In genomic region chr15:101445562-101446526, GRCh38 we compare ENCODE assay signal across 8 cellular contexts. TPM values are rescaled to one million over a fixed set of nuclear protein-coding genes. Genes with fewer than 3 reads are reported as not detected.
DNase-seq lines count a peak whose midpoint lies in the region; ATAC-seq and TF ChIP-seq lines count a peak whose summit lies in the region.

No MANE protein-coding gene starts in this region.

- TF ChIP-seq CTCF in IMR-90 (conservative IDR thresholded peaks at IDR 0.05; ENCODE audit: low read depth, low read length): no peak
- TF ChIP-seq CTCF in WTC11 (IDR thresholded peaks at IDR 0.05): no peak
- peak in 2 of 12 donors; percentile 9 to 17 for TF ChIP-seq CTCF in heart left ventricle (IDR thresholded peaks at IDR 0.05)
- no peak for TF ChIP-seq CTCF in stomach (IDR thresholded peaks at IDR 0.05)
- TF ChIP-seq CTCF in vagina (IDR thresholded peaks at IDR 0.05): no peak

- no peak overlapping the region for H2AFZ ChIP-seq in IMR-90 (replicated peaks; ENCODE audit: low read length, poor library complexity)

- H3K79me1 ChIP-seq in IMR-90 (ENCODE audit: low read depth in 1 of 2, low read length in 2 of 2): no peaks in the 10 kb centered on the region

- no peaks in the 10 kb centered on the region for H4K20me1 ChIP-seq in IMR-90 (ENCODE audit: insufficient read depth, low read length)

- H3K27me3 ChIP-seq in IMR-90 (ENCODE audit: control insufficient read depth, insufficient read depth, low read length): peaks cover 14% of the 10 kb centered on the region
- H3K27me3 ChIP-seq in heart left ventricle: no peaks in the 10 kb centered on the region
- peaks cover 0 to 3% (median 0%) of the 10 kb centered on the region in 3 donors for H3K27me3 ChIP-seq in stomach
- no peaks in the 10 kb centered on the region for H3K27me3 ChIP-seq in vagina

- no peaks in the 10 kb centered on the region for H3K36me3 Mint-ChIP-seq in WTC11

- no peak overlapping the region for H2BK20ac ChIP-seq in IMR-90 (ENCODE audit: low read depth, low read length)

- no peak overlapping the region for H3K14ac ChIP-seq in IMR-90 (replicated peaks; ENCODE audit: low read depth, low read length)

- DNase-seq in IMR-90 (peak; percentile 21), WTC11 (ENCODE audit: low spot score) (no peak), heart left ventricle (peak; percentile 69 to 88 (median 77)), stomach (peak; percentile 26), activated gamma-delta T cell (lab: John Stamatoyannopoulos, UW) (no peak), vagina (ENCODE audit: extremely low spot score in 2 of 2) (no peak), NCI-H1436 treated with DMSO at 0.1 percent for 48 hours (lab: John Stamatoyannopoulos, UW) (no peak)
- no peak for DNase-seq in activated CD4-positive, CD25-positive, alpha-beta regulatory T cell treated with anti-CD3 and anti-CD28 coated beads, Interleukin-2, amount 50 U/mL, for 72 hours

- dilution Hi-C loops in IMR-90 (cut with HindIII; ENCODE audit: low sequenced_read_pairs, unreplicated experiment): no loop called here

- H3K9me1 ChIP-seq in IMR-90 (ENCODE audit: insufficient read depth, low read length): no peaks in the 10 kb centered on the region

- peaks cover 6% of the 10 kb centered on the region for H3K4me1 Mint-ChIP-seq in WTC11

- no peak overlapping the region for H2BK5ac ChIP-seq in IMR-90 (ENCODE audit: low read depth, low read length, poor library complexity, severe bottlenecking)

- H3K4me3 ChIP-seq in IMR-90 (ENCODE audit: insufficient read depth, low read depth, low read length) (no peak overlapping the region), heart left ventricle (no peak overlapping the region), stomach (no peak overlapping the region), vagina (no peak overlapping the region)

- no peak for TF ChIP-seq EP300 in stomach (IDR thresholded peaks at IDR 0.05)

- no peak overlapping the region for H4K8ac ChIP-seq in IMR-90 (ENCODE audit: low read depth in 2 of 2, low read length in 2 of 2)

- POLR2A ChIA-PET in IMR-90 (lab: Charles Lee; ENCODE audit: unreplicated experiment): no interaction called here
- POLR2A ChIA-PET in WTC11 (lab: Charles Lee): no interaction called here

- BruUV-seq in IMR-90 (replicated peaks; lab: Mats Ljungman, UMichigan): no TSS peak

- 0 out of 2 replicates have a peak, but pooled peaks cover 4% of the 10 kb centered on the region for H3K9me3 Mint-ChIP-seq in WTC11

- H4K5ac ChIP-seq in IMR-90 (ENCODE audit: low read depth, low read length): no peak overlapping the region

- ATAC-seq in IMR-90 (ENCODE audit: low read depth) (no peak), WTC11 (no peak), heart left ventricle (peak; percentile 67 to 84 (median 74))

- in situ Hi-C loops in IMR-90 (cut with MboI; ENCODE audit: low sequenced_read_pairs): no loop called here

- CTCF ChIA-PET in IMR-90 (lab: Yijun Ruan, JAX): no interaction called here
- CTCF ChIA-PET in WTC11 (lab: Charles Lee): no interaction called here

- intact Hi-C loops in IMR-90 (cut with micrococcal nuclease) (no loop called here), heart left ventricle (cut with DNase I) (loop anchor here in 2 of 10 donors (5.0 to 10.0 kb wide), 2 partner anchors 41 to 49 kb away; partner anchors contain the start of gene PCSK6 (in 1 of the 2)), stomach (cut with DNase I; ENCODE audit: low total_unique reads) (no loop called here), vagina (cut with DNase I) (no loop called here)

- H3K9ac ChIP-seq in IMR-90 (ENCODE audit: low read depth, low read length): no peak overlapping the region

- no peaks in the 10 kb centered on the region for H3K27me3 Mint-ChIP-seq in WTC11 (ENCODE audit: low read depth)

- no peak overlapping the region for H2AK9ac ChIP-seq in IMR-90 (replicated peaks; ENCODE audit: low read depth, low read length, poor library complexity)

- H3K23ac ChIP-seq in IMR-90 (ENCODE audit: low read depth, low read length): no peak overlapping the region

- TF ChIP-seq POLR2A in IMR-90 (IDR thresholded peaks at IDR 0.05; ENCODE audit: low read depth, low read length) (no peak), heart left ventricle (IDR thresholded peaks at IDR 0.05) (no peak), stomach (IDR thresholded peaks at IDR 0.05) (no peak), vagina (IDR thresholded peaks at IDR 0.05) (no peak)

- H2AK5ac ChIP-seq in IMR-90 (ENCODE audit: low read depth, low read length): no peak overlapping the region

- no peak overlapping the region for H4K91ac ChIP-seq in IMR-90 (ENCODE audit: insufficient read depth, low read depth, low read length)

- H3K27ac Mint-ChIP-seq in WTC11: no peak overlapping the region

- WGBS in IMR-90 (ENCODE audit: extremely low coverage in 2 of 2, insufficient read length in 1 of 2), 2 experiments: 51% methylated on average over 10 of the region's 22 CpGs; no CpG with 5 or more reads in 1 of the 2 experiments
- WGBS in heart left ventricle, 4 donors: 45 to 55% (median 53%) methylated on average over 21 to 22 of the region's 22 CpGs
- WGBS in stomach, 5 donors: 58 to 65% (median 60%) methylated on average over 20 to 22 of the region's 22 CpGs

- H3K36me3 ChIP-seq in IMR-90 (ENCODE audit: control insufficient read depth, insufficient read depth, low read length) (no peaks in the 10 kb centered on the region), heart left ventricle (no peaks in the 10 kb centered on the region), stomach (no peaks in the 10 kb centered on the region), vagina (no peaks in the 10 kb centered on the region)

- no peak overlapping the region for H2BK15ac ChIP-seq in IMR-90 (ENCODE audit: low read depth, low read length)

- no peak overlapping the region for H3K56ac ChIP-seq in IMR-90 (ENCODE audit: extremely low read depth, insufficient read depth, low read length)

- TF ChIP-seq RAD21 in IMR-90 (IDR thresholded peaks at IDR 0.05; ENCODE audit: low read length): no peak

- no peak overlapping the region for H3K4me2 ChIP-seq in IMR-90 (ENCODE audit: low read depth, low read length)

- H3K4ac ChIP-seq in IMR-90 (ENCODE audit: low read depth, low read length): no peak overlapping the region

- no peak overlapping the region for H2BK120ac ChIP-seq in IMR-90 (ENCODE audit: low read depth, low read length)

- H3K4me3 Mint-ChIP-seq in WTC11: no peak overlapping the region

- H3K4me1 ChIP-seq in IMR-90 (ENCODE audit: control insufficient read depth, insufficient read depth, low read length): no peaks in the 10 kb centered on the region
- peaks cover 0 to 48% (median 23%) of the 10 kb centered on the region in 12 donors for H3K4me1 ChIP-seq in heart left ventricle
- peaks cover 5 to 31% (median 20%) of the 10 kb centered on the region in 4 donors for H3K4me1 ChIP-seq in stomach
- peaks cover 13% of the 10 kb centered on the region for H3K4me1 ChIP-seq in vagina

- H3K27ac ChIP-seq in IMR-90 (ENCODE audit: insufficient read depth, low read length) (no peak overlapping the region), heart left ventricle (peak overlapping the region; percentile 2 to 90 (median 58)), stomach (peak overlapping the region; percentile 9 to 45 (median 24)), vagina (no peak overlapping the region)

- H3K9me3 ChIP-seq in IMR-90 (ENCODE audit: control insufficient read depth, insufficient read depth, low read length): peaks cover 2% of the 10 kb centered on the region; the same call in 1 of the 2 replicates
- H3K9me3 ChIP-seq in heart left ventricle: peaks cover 0 to 4% (median 0%) of the 10 kb centered on the region in 12 donors
- peaks cover 0 to 4% (median 0%) of the 10 kb centered on the region in 4 donors for H3K9me3 ChIP-seq in stomach
- H3K9me3 ChIP-seq in vagina: no peaks in the 10 kb centered on the region

- H3K18ac ChIP-seq in IMR-90 (ENCODE audit: low read depth, low read length): no peak overlapping the region

TF ChIP-seq in IMR-90, 13 proteins besides CTCF, POLR2A, EP300 and RAD21 (continues in another document):
- TF ChIP-seq MAZ (IDR thresholded peaks at IDR 0.05; ENCODE audit: borderline replicate concordance, low read depth, low read length): no peak
- no peak for TF ChIP-seq NFE2L2 (IDR thresholded peaks at IDR 0.05; ENCODE audit: low read depth, low read length)
- TF ChIP-seq ELK1 (IDR thresholded peaks at IDR 0.05; ENCODE audit: borderline replicate concordance, low read depth, low read length): no peak
- TF ChIP-seq FOS (IDR thresholded peaks at IDR 0.05; ENCODE audit: low read depth, low read length): no peak

TF ChIP-seq in WTC11, 78 proteins besides CTCF, POLR2A, EP300 and RAD21 (continues in another document):
- TF ChIP-seq ZSCAN18 (CRISPR knock-in tag; IDR thresholded peaks at IDR 0.05) (no peak), OVOL2 (CRISPR knock-in tag; IDR thresholded peaks at IDR 0.05; ENCODE audit: borderline replicate concordance) (no peak), GABPB1 (CRISPR knock-in tag; IDR thresholded peaks at IDR 0.05) (peak; percentile 82), PREB (CRISPR knock-in tag; IDR thresholded peaks at IDR 0.05; ENCODE audit: borderline replicate concordance) (no peak)

RNA-seq across cellular contexts. Expression of gene PCSK6, which starts 43.7 kb away (rescaled TPM):
- total RNA-seq in IMR-90 (2012; rRNA removed) (not detected in 2 replicates), WTC11 (2021) (2.9 to 3.8 TPM (median 3.8 TPM) in 3 replicates), heart left ventricle (10 to 100 TPM in 8 of 9 donors, 1 to 10 TPM in 1; 7.3 to 41.7 (median 23.5) TPM), stomach (10 to 100 TPM in 4 of 5 donors, 1 to 10 TPM in 1; 2.9 to 91.5 (median 24.4) TPM), vagina (7.4 TPM)
- polyA plus RNA-seq in IMR-90 (2012; rRNA removed) (not detected in 2 replicates), heart left ventricle (1 to 10 TPM; 7.4 TPM), stomach (10 to 100 TPM in 1 of 3 donors, 1 to 10 TPM in 2; 2.8 to 14.4 (median 8.2) TPM)
- polyA plus RNA-seq in IMR-90 (2012; cell fraction: cytosol; rRNA removed): not detected in 2 replicates
- polyA plus RNA-seq in IMR-90 (2012; cell fraction: nucleus; rRNA removed; ENCODE audit: low replicate concordance): not detected in 2 replicates

Comparison
In these comparisons a context has a peak if more than half of its experiments do, and no peak if none do; other contexts are left out.
1. ATAC-seq: peak in heart left ventricle (4 of 4); none in IMR-90 (single experiment) and WTC11 (single experiment).
2. DNase-seq: peak in IMR-90 (single experiment), heart left ventricle (5 of 5) and stomach (single experiment); none in WTC11 (single experiment), activated gamma-delta T cell (single experiment), activated CD4-positive, CD25-positive, alpha-beta regulatory T cell treated with anti-CD3 and anti-CD28 coated beads, Interleukin-2, amount 50 U/mL, for 72 hours (single experiment), vagina (0 of 2) and NCI-H1436 treated with DMSO at 0.1 percent for 48 hours (single experiment).
3. H3K27ac ChIP-seq: peak in heart left ventricle (12 of 12) and stomach (5 of 5); none in IMR-90 (single experiment) and vagina (single experiment).